12 cellular contexts compared by ENCODE assay signal in the genomic region with DNA sequence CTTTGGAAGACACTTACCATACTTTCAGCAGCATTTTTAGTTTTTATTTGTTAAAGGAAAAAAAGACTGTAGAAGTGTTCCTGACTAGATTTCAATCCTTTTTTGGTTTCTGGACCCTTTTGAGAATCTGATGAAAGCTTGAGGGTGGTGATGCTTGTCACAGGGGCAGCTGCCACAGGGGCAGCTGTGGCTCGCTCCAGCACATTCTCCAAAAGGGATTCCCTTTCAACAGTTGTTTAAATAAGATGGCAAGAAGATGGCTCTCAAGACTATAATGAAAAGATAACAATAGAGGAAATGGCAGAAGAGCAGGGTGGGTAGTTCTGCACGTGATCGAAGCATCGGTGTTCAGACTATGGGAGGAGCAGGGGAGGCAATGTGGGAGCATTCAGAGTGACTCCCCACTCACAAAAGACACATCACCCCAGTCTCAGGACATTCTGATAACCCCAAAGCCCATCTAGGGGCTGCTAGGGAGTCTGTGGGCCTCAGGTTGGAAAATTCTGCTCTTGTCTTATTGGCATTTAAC. TPM values are rescaled to one million over a fixed set of nuclear protein-coding genes. Genes with fewer than 3 reads are reported as not detected.
DNase-seq lines count a peak whose midpoint lies in the region; ATAC-seq and TF ChIP-seq lines count a peak whose summit lies in the region.
"Had no signal": no experiment of that assay in that cellular context is flagged by ENCODE, and none has a peak within 500 bp of the region (broad histone marks: within the 10 kb centered on the region; RNA-seq: fewer than 3 reads in every experiment).

No MANE protein-coding gene starts in this region.

- H3K9ac ChIP-seq in OCI-LY3 (ENCODE audit: low read length), result no peak overlapping the region

- H3K4me1 ChIP-seq in OCI-LY3 (ENCODE audit: low read length), result peaks cover 28% of the 10 kb centered on the region
- H3K4me1 ChIP-seq in mucosa of descending colon (ENCODE audit: low read depth), result no peaks in the 10 kb centered on the region
- peaks cover 0 to 8% of the 10 kb centered on the region in 2 donors for H3K4me1 ChIP-seq in right atrium auricular region

- H2AFZ ChIP-seq in OCI-LY3 (ENCODE audit: low read depth, low read length), result no peak overlapping the region

- no peak for DNase-seq in mucosa of descending colon
- DNase-seq in right atrium auricular region (ENCODE audit: low spot score), result no peak
- no peak for DNase-seq in SK-N-DZ (ENCODE audit: low spot score)
- DNase-seq in NCI-H345 (lab: John Stamatoyannopoulos, UW), result no peak
- no peak for DNase-seq in ureter (ENCODE audit: low spot score)
- DNase-seq: DMS79, hippocampal formation, occipital lobe, PC-3 had no signal

- peak overlapping the region; percentile 50 for H3K4me2 ChIP-seq in OCI-LY3 (ENCODE audit: low read length)

- H3K27me3 ChIP-seq in OCI-LY3 (ENCODE audit: low read depth, low read length) (no peaks in the 10 kb centered on the region), right atrium auricular region (no peaks in the 10 kb centered on the region)

- ATAC-seq in GM18505 (IDR thresholded peaks at IDR 0.05; ENCODE audit: unreplicated experiment), result peak; percentile 10
- peak; percentile 3 for ATAC-seq in GM21723 (IDR thresholded peaks at IDR 0.05; ENCODE audit: unreplicated experiment)
- ATAC-seq in mucosa of descending colon, result peak; percentile 30
- ATAC-seq: PC-3 had no signal

- TF ChIP-seq POLR2A in GM18505 (IDR thresholded peaks at IDR 0.05; ENCODE audit: borderline replicate concordance, extremely low read depth, insufficient read depth, insufficient read length), result no peak

- H3K27ac ChIP-seq in OCI-LY3 (ENCODE audit: low read length) (peak overlapping the region; percentile 75), right atrium auricular region (no peak overlapping the region)

- TF ChIP-seq CTCF in OCI-LY3 (IDR thresholded peaks at IDR 0.05; ENCODE audit: low read depth, low read length), result no peak
- TF ChIP-seq CTCF in mucosa of descending colon (IDR thresholded peaks at IDR 0.05), result no peak
- no peak for TF ChIP-seq CTCF in right atrium auricular region (IDR thresholded peaks at IDR 0.05)

- H3K36me3 ChIP-seq in OCI-LY3 (replicated peaks; ENCODE audit: low read depth, low read length) (no peaks in the 10 kb centered on the region), mucosa of descending colon (ENCODE audit: low read depth) (no peaks in the 10 kb centered on the region), right atrium auricular region (no peaks in the 10 kb centered on the region)

- intact Hi-C loops in mucosa of descending colon (cut with DNase I, micrococcal nuclease), result no loop called here

- H3K4me3 ChIP-seq in OCI-LY3 (ENCODE audit: low read length) (peak overlapping the region; percentile 2; the same call in 1 of the 2 replicates), mucosa of descending colon (no peak overlapping the region), right atrium auricular region (no peak overlapping the region)

- 0 out of 2 replicates have a peak, but pooled peaks cover 5% of the 10 kb centered on the region for H4K20me1 ChIP-seq in OCI-LY3 (ENCODE audit: insufficient read depth, low read length)

- H3K79me2 ChIP-seq in OCI-LY3 (ENCODE audit: low read length), result peaks cover 9% of the 10 kb centered on the region

- H3K9me3 ChIP-seq in OCI-LY3 (ENCODE audit: insufficient read depth, low read length) (no peaks in the 10 kb centered on the region), mucosa of descending colon (no peaks in the 10 kb centered on the region), right atrium auricular region (no peaks in the 10 kb centered on the region)

RNA-seq across cellular contexts. Expression of a gene that starts 46.5 kb away (rescaled TPM):
- total RNA-seq in mucosa of descending colon (10 to 100 TPM in 2 of 3 donors, 1 to 10 TPM in 1; 8.7 to 15.7 (median 12.3) TPM), right atrium auricular region (1 to 10 TPM; 5.6 to 8.9 TPM), ureter (25.3 TPM)
- polyA plus RNA-seq in SK-N-DZ (2014; cell fraction: cytosol; rRNA removed), result 14.9 and 17.9 TPM in 2 replicates
- polyA plus RNA-seq in SK-N-DZ (2014; cell fraction: nucleus; rRNA removed), result 5.8 and 12.8 TPM in 2 replicates
